Comparison of ENCODE assay signal across 8 cellular contexts in genomic region chr11:66277475-66278391, GRCh38. TPM values are rescaled to one million over a fixed set of nuclear protein-coding genes. Genes with fewer than 3 reads are reported as not detected.
A peak's percentile ranks its signal among the peaks of the same experiment; 100 is the strongest.
DNase-seq lines count a peak whose midpoint lies in the region; ATAC-seq, FAIRE-seq and TF ChIP-seq lines count a peak whose summit lies in the region.

Gene CNIH2, plus strand, starts transcription at chr11:66278175. Its CDS starts 282 bp downstream, at chr11:66278457.

- peaks cover 0 to 1% of the 10 kb centered on the region in 2 donors for H3K27me3 Mint-ChIP-seq in CD4-positive, alpha-beta memory T cell
- H3K27me3 Mint-ChIP-seq in naive thymus-derived CD4-positive, alpha-beta T cell, result peaks cover 0 to 14% (median 0%) of the 10 kb centered on the region in 5 donors

- no peaks in the 10 kb centered on the region for H3K9me3 Mint-ChIP-seq in CD4-positive, alpha-beta memory T cell
- peaks cover 0 to 3% (median 0%) of the 10 kb centered on the region in 11 donors for H3K9me3 Mint-ChIP-seq in naive thymus-derived CD4-positive, alpha-beta T cell

- ATAC-seq in HG02798 (IDR thresholded peaks at IDR 0.05; ENCODE audit: poor library complexity, unreplicated experiment) (peak; percentile 24), HG03108 (IDR thresholded peaks at IDR 0.05; ENCODE audit: unreplicated experiment) (no peak)
- ATAC-seq in naive thymus-derived CD4-positive, alpha-beta T cell, result peak; percentile 44

- peaks cover 31% of the 10 kb centered on the region for H3K36me3 ChIP-seq in CD4-positive, alpha-beta memory T cell (ENCODE audit: insufficient read depth, low read length)
- H3K36me3 ChIP-seq in naive thymus-derived CD4-positive, alpha-beta T cell (ENCODE audit: control insufficient read depth in 2 of 3, insufficient read depth in 3 of 3, low read length in 3 of 3), result peaks cover 4 to 39% (median 6%) of the 10 kb centered on the region in 3 experiments

- H3K4me3 Mint-ChIP-seq in CD4-positive, alpha-beta memory T cell, result peak within 1 kb of the TSS in 7 of 8 donors; percentile 38 to 79 (median 66)
- peak within 1 kb of the TSS in 9 of 10 donors; percentile 47 to 81 (median 66) for H3K4me3 Mint-ChIP-seq in naive thymus-derived CD4-positive, alpha-beta T cell

- FAIRE-seq in RCC 7860 (lab: Jason Lieb, UNC), result no peak

- H3K27ac Mint-ChIP-seq in CD4-positive, alpha-beta memory T cell, result peak within 1 kb of the TSS; percentile 32 to 88 (median 85)
- peak within 1 kb of the TSS in 4 of 9 donors; percentile 37 to 80 (median 50) for H3K27ac Mint-ChIP-seq in naive thymus-derived CD4-positive, alpha-beta T cell

- no peak for TF ChIP-seq CTCF in VCaP (conservative IDR thresholded peaks at IDR 0.05)

- H3K27me3 ChIP-seq in CD4-positive, alpha-beta memory T cell (ENCODE audit: insufficient read depth, low read length), result no peaks in the 10 kb centered on the region
- no peaks in the 10 kb centered on the region for H3K27me3 ChIP-seq in naive thymus-derived CD4-positive, alpha-beta T cell (ENCODE audit: control insufficient read depth in 2 of 2, insufficient read depth in 2 of 2, low read length in 2 of 2)

- H3K4me1 ChIP-seq in CD4-positive, alpha-beta memory T cell (ENCODE audit: insufficient read depth, low read length), result peaks cover 25% of the 10 kb centered on the region
- H3K4me1 ChIP-seq in naive thymus-derived CD4-positive, alpha-beta T cell (ENCODE audit: control insufficient read depth in 2 of 2, insufficient read depth in 2 of 2, low read length in 2 of 2), result peaks cover 20 to 24% of the 10 kb centered on the region in 2 donors

- POLR2A ChIA-PET in CD4-positive, alpha-beta memory T cell (lab: Charles Lee; ENCODE audit: partially characterized antibody), result interaction anchor here (2.9 to 13.4 kb wide), 2 partner anchors 8 to 11 kb away, joined by 10 to 167 read pairs; partner anchors contain the start of genes RAB1B and YIF1A
- POLR2A ChIA-PET in naive thymus-derived CD4-positive, alpha-beta T cell (lab: Charles Lee), result interaction anchor here (0.6 to 6.8 kb wide), 6 partner anchors 8 to 389 kb away, joined by 3 to 56 read pairs (median 6); partner anchors contain the start of genes RAB1B and YIF1A

- no peak within 1 kb of the TSS for H3K4me3 ChIP-seq in CD4-positive, alpha-beta memory T cell (ENCODE audit: low read length in 2 of 2)
- no peak within 1 kb of the TSS for H3K4me3 ChIP-seq in naive thymus-derived CD4-positive, alpha-beta T cell (ENCODE audit: low read length)

- H3K27ac ChIP-seq in CD4-positive, alpha-beta memory T cell (ENCODE audit: low read depth, low read length), result peak within 1 kb of the TSS; percentile 48
- peak within 1 kb of the TSS; percentile 67 for H3K27ac ChIP-seq in VCaP
- H3K27ac ChIP-seq in naive thymus-derived CD4-positive, alpha-beta T cell (ENCODE audit: low read depth, low read length), result peak within 1 kb of the TSS; percentile 50

- H3K9me3 ChIP-seq in CD4-positive, alpha-beta memory T cell (ENCODE audit: control insufficient read depth in 1 of 2, low read length in 2 of 2), result no peaks in the 10 kb centered on the region
- no peaks in the 10 kb centered on the region for H3K9me3 ChIP-seq in naive thymus-derived CD4-positive, alpha-beta T cell (ENCODE audit: control insufficient read depth in 2 of 3, low read length in 3 of 3)

- DNase-seq in CD4-positive, alpha-beta memory T cell, result peak; percentile 46 to 65 (median 58)
- DNase-seq in ecto neural progenitor cell (ENCODE audit: low spot score) (peak; percentile 77), NOMO-1 (lab: John Stamatoyannopoulos, UW; ENCODE audit: unreplicated experiment in 2 of 2) (no peak), RCC 7860 (ENCODE audit: low spot score) (no peak)
- DNase-seq in naive thymus-derived CD4-positive, alpha-beta T cell, result peak in 7 of 9 donors; percentile 37 to 71 (median 51)

- H3K36me3 Mint-ChIP-seq in CD4-positive, alpha-beta memory T cell, result peaks cover 14 to 37% of the 10 kb centered on the region in 2 donors
- peaks cover 4 to 15% (median 11%) of the 10 kb centered on the region in 5 donors for H3K36me3 Mint-ChIP-seq in naive thymus-derived CD4-positive, alpha-beta T cell

- CTCF ChIA-PET in CD4-positive, alpha-beta memory T cell (lab: Charles Lee; ENCODE audit: partially characterized antibody), result no interaction called here
- CTCF ChIA-PET in naive thymus-derived CD4-positive, alpha-beta T cell (lab: Charles Lee), result no interaction called here

- intact Hi-C loops in CD4-positive, alpha-beta memory T cell (cut with micrococcal nuclease), result loop anchor here (1.0 kb wide), 1 partner anchor 9 kb away; the partner anchor contains the start of gene RAB1B
- intact Hi-C loops in naive thymus-derived CD4-positive, alpha-beta T cell (cut with micrococcal nuclease), result loop anchor here (1.0 kb wide), 2 partner anchors 8 to 9 kb away; partner anchors contain the start of gene RAB1B (in 1 of the 2)

- peaks cover 11 to 57% (median 23%) of the 10 kb centered on the region in 4 donors for H3K4me1 Mint-ChIP-seq in CD4-positive, alpha-beta memory T cell
- peaks cover 20 to 46% (median 29%) of the 10 kb centered on the region in 7 donors for H3K4me1 Mint-ChIP-seq in naive thymus-derived CD4-positive, alpha-beta T cell

RNA-seq across cellular contexts. Expression of gene CNIH2, which starts in this region (rescaled TPM):
- total RNA-seq in CD4-positive, alpha-beta memory T cell, result 1 to 10 TPM; 1.4 to 1.8 TPM
- polyA plus RNA-seq in CD4-positive, alpha-beta memory T cell, result not detected
- total RNA-seq in naive thymus-derived CD4-positive, alpha-beta T cell, result 10 to 100 TPM in 1 of 5 experiments, 1 to 10 TPM in 4; 1.3 to 12.3 (median 2.9) TPM
- not detected for polyA plus RNA-seq in naive thymus-derived CD4-positive, alpha-beta T cell

Comparison
In these comparisons a context has a peak if more than half of its experiments do, and no peak if none do; other contexts are left out.
1. DNase-seq: peak in CD4-positive, alpha-beta memory T cell (5 of 5), ecto neural progenitor cell (single experiment) and naive thymus-derived CD4-positive, alpha-beta T cell (7 of 9); none in NOMO-1 (0 of 2) and RCC 7860 (single experiment).
2. Peak in every context shown above with its lines, with median percentiles within 50 percentile points of each other: H3K27ac ChIP-seq.